9 cellular contexts compared by ENCODE assay signal in the genomic region with DNA sequence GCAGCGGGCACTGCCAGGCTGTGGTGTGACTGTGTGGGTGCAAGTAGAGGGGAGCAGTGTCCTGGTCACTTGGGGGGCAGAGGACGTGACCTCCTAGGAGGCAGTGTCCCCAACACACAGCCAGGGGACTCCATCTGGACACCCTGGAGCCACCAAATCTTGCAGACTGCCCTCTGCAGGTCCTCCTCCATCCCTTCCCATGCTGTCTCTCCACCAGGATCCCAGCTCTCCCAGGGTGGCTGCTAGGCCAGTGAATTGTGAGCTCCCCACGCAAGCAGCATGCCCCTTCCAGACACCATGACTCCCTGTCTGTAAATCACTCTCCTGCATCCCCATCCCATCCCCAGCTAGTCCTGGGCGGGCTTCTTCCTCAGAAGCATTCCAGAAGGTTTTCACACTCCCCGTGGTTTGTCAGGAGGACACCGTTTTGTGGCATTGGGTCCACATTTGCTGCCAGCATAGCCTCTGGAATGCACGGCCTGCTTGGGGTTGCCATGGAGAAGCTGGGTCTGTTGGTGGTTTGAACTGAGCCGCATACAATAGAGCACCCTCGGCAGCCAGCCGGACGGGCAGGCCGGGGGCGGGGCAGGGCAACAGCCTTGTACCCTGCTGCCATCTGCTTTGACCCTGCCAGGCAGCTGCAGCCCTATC.
DNase-seq lines count a peak whose midpoint lies in the region; ATAC-seq and TF ChIP-seq lines count a peak whose summit lies in the region.
"Had no signal": no experiment of that assay in that cellular context is flagged by ENCODE, and none has a peak within 500 bp of the region (broad histone marks: within the 10 kb centered on the region; RNA-seq: fewer than 3 reads in every experiment).

No MANE protein-coding gene starts in this region.

- POLR2A ChIA-PET in activated CD4-positive, alpha-beta T cell treated with anti-CD3 and anti-CD28 coated beads, Interleukin-2, amount 10 ng/mL, durations not matched to agents 7 days and 5 days (lab: Charles Lee): no interaction called here

- no peaks in the 10 kb centered on the region for H3K36me3 ChIP-seq in smooth muscle cell (ENCODE audit: low read depth)

- no peaks in the 10 kb centered on the region for H3F3A ChIP-seq in smooth muscle cell (ENCODE audit: low read depth)

- no peaks in the 10 kb centered on the region for H3K9me3 ChIP-seq in right cardiac atrium (ENCODE audit: control insufficient read depth, low read length)
- H3K9me3 ChIP-seq in smooth muscle cell (replicated peaks; ENCODE audit: low read depth): no peaks in the 10 kb centered on the region

- peak overlapping the region; percentile 88 for H3K27ac Mint-ChIP-seq in HFFc6
- H3K27ac Mint-ChIP-seq in activated CD4-positive, alpha-beta T cell treated with anti-CD3 and anti-CD28 coated beads, Interleukin-2, amount 10 ng/mL, durations not matched to agents 7 days and 5 days: no peak overlapping the region
- no peak overlapping the region for H3K27ac Mint-ChIP-seq in activated T-cell treated with anti-CD3 and anti-CD28 coated beads, Interleukin-2, amount 50 U/mL, for 24 hours
- H3K27ac Mint-ChIP-seq: stimulated activated memory B cell treated with anti-CD40 and anti-IgM and Interleukin-4, amounts not matched to agents 10 μg/mL and 1 μg/mL and 100 μg/mL, for 72 hours had no signal

- no peaks in the 10 kb centered on the region for H4K20me1 ChIP-seq in smooth muscle cell (ENCODE audit: low read depth)

- H3K4me1 ChIP-seq in right cardiac atrium (ENCODE audit: control insufficient read depth, insufficient read depth, low read length) (peaks cover 11% of the 10 kb centered on the region), smooth muscle cell (ENCODE audit: low read depth) (peaks cover 21% of the 10 kb centered on the region)

- 55% methylated on average over 13 of the region's 13 CpGs for WGBS in right cardiac atrium
- WGBS in smooth muscle cell (ENCODE audit: low lambda C conversion rate): 37% methylated on average over 13 of the region's 13 CpGs

- peak; percentile 48 for DNase-seq in HFFc6
- peak; percentile 30 for DNase-seq in T1000 (lab: John Stamatoyannopoulos, UW)
- DNase-seq in right cardiac atrium: peak in 1 of 3 donors; percentile 68
- DNase-seq in smooth muscle cell (lab: John Stamatoyannopoulos, UW; ENCODE audit: unreplicated experiment): no peak
- no peak for DNase-seq in stimulated activated CD4-positive, alpha-beta T cell treated with anti-CD3 and anti-CD28 coated beads, Interleukin-2, amount 100 ng/mL, for 48 hours
- no peak for DNase-seq in SKM-1 treated with dmso at 0.1 percent for 144 hours (lab: John Stamatoyannopoulos, UW; ENCODE audit: unreplicated experiment)
- DNase-seq in activated CD4-positive, alpha-beta T cell treated with anti-CD3 and anti-CD28 coated beads, Interleukin-2, amount 10 ng/mL, durations not matched to agents 7 days and 5 days: no peak
- DNase-seq in activated T-cell treated with anti-CD3 and anti-CD28 coated beads, Interleukin-2, amount 50 U/mL, for 24 hours: no peak

- intact Hi-C loops in right cardiac atrium (cut with DNase I): no loop called here

- TF ChIP-seq CTCF in HFFc6 (IDR thresholded peaks at IDR 0.05): peak; percentile 21; the same call in 1 of the 2 replicates
- TF ChIP-seq CTCF in smooth muscle cell (IDR thresholded peaks at IDR 0.05; ENCODE audit: borderline replicate concordance, insufficient read depth, poor library complexity, severe bottlenecking): no peak

- no peaks in the 10 kb centered on the region; the same call in none of the 2 replicates for H3K27me3 Mint-ChIP-seq in HFFc6 (ENCODE audit: insufficient read depth)
- peaks cover 2% of the 10 kb centered on the region for H3K27me3 Mint-ChIP-seq in activated CD4-positive, alpha-beta T cell treated with anti-CD3 and anti-CD28 coated beads, Interleukin-2, amount 10 ng/mL, durations not matched to agents 7 days and 5 days
- H3K27me3 Mint-ChIP-seq in activated T-cell treated with anti-CD3 and anti-CD28 coated beads, Interleukin-2, amount 50 U/mL, for 24 hours: no peaks in the 10 kb centered on the region
- H3K27me3 Mint-ChIP-seq: stimulated activated memory B cell treated with anti-CD40 and anti-IgM and Interleukin-4, amounts not matched to agents 10 μg/mL and 1 μg/mL and 100 μg/mL, for 72 hours had no signal

- no peaks in the 10 kb centered on the region for H3K9me3 Mint-ChIP-seq in HFFc6
- H3K9me3 Mint-ChIP-seq in activated CD4-positive, alpha-beta T cell treated with anti-CD3 and anti-CD28 coated beads, Interleukin-2, amount 10 ng/mL, durations not matched to agents 7 days and 5 days: no peaks in the 10 kb centered on the region
- H3K9me3 Mint-ChIP-seq in activated T-cell treated with anti-CD3 and anti-CD28 coated beads, Interleukin-2, amount 50 U/mL, for 24 hours: no peaks in the 10 kb centered on the region
- H3K9me3 Mint-ChIP-seq: stimulated activated memory B cell treated with anti-CD40 and anti-IgM and Interleukin-4, amounts not matched to agents 10 μg/mL and 1 μg/mL and 100 μg/mL, for 72 hours had no signal

- H3K27ac ChIP-seq in right cardiac atrium (ENCODE audit: low read length) (peak overlapping the region; percentile 80), smooth muscle cell (ENCODE audit: low read depth) (peak overlapping the region; percentile 94)

- H3K9ac ChIP-seq in smooth muscle cell (ENCODE audit: low read depth): peak overlapping the region; percentile 85

- no peak overlapping the region for H2AFZ ChIP-seq in smooth muscle cell (ENCODE audit: low read depth)

- H3K4me3 Mint-ChIP-seq in HFFc6: peak overlapping the region; percentile 79
- H3K4me3 Mint-ChIP-seq in activated CD4-positive, alpha-beta T cell treated with anti-CD3 and anti-CD28 coated beads, Interleukin-2, amount 10 ng/mL, durations not matched to agents 7 days and 5 days: no peak overlapping the region
- no peak overlapping the region for H3K4me3 Mint-ChIP-seq in activated T-cell treated with anti-CD3 and anti-CD28 coated beads, Interleukin-2, amount 50 U/mL, for 24 hours
- H3K4me3 Mint-ChIP-seq: stimulated activated memory B cell treated with anti-CD40 and anti-IgM and Interleukin-4, amounts not matched to agents 10 μg/mL and 1 μg/mL and 100 μg/mL, for 72 hours had no signal

- CTCF ChIA-PET in activated CD4-positive, alpha-beta T cell treated with anti-CD3 and anti-CD28 coated beads, Interleukin-2, amount 10 ng/mL, durations not matched to agents 7 days and 5 days (lab: Charles Lee): no interaction called here

- no peaks in the 10 kb centered on the region for H3K79me2 ChIP-seq in smooth muscle cell (ENCODE audit: low read depth)

- H3K27me3 ChIP-seq in right cardiac atrium (ENCODE audit: control insufficient read depth, insufficient read depth) (no peaks in the 10 kb centered on the region), smooth muscle cell (ENCODE audit: low read depth) (no peaks in the 10 kb centered on the region)

- no peaks in the 10 kb centered on the region for H3K36me3 Mint-ChIP-seq in HFFc6 (ENCODE audit: low read depth)
- H3K36me3 Mint-ChIP-seq in activated CD4-positive, alpha-beta T cell treated with anti-CD3 and anti-CD28 coated beads, Interleukin-2, amount 10 ng/mL, durations not matched to agents 7 days and 5 days (ENCODE audit: low read depth): no peaks in the 10 kb centered on the region
- H3K36me3 Mint-ChIP-seq in activated T-cell treated with anti-CD3 and anti-CD28 coated beads, Interleukin-2, amount 50 U/mL, for 24 hours (ENCODE audit: low read depth): no peaks in the 10 kb centered on the region
- H3K36me3 Mint-ChIP-seq: stimulated activated memory B cell treated with anti-CD40 and anti-IgM and Interleukin-4, amounts not matched to agents 10 μg/mL and 1 μg/mL and 100 μg/mL, for 72 hours had no signal

- H3K4me3 ChIP-seq in right cardiac atrium (ENCODE audit: low read length) (no peak overlapping the region), smooth muscle cell (no peak overlapping the region)

- peak; percentile 37 to 78 for ATAC-seq in right cardiac atrium

- H3K4me2 ChIP-seq in smooth muscle cell: peak overlapping the region; percentile 78

- H3K4me1 Mint-ChIP-seq in HFFc6 (ENCODE audit: low read depth): peaks cover 33% of the 10 kb centered on the region
- no peaks in the 10 kb centered on the region for H3K4me1 Mint-ChIP-seq in activated CD4-positive, alpha-beta T cell treated with anti-CD3 and anti-CD28 coated beads, Interleukin-2, amount 10 ng/mL, durations not matched to agents 7 days and 5 days
- H3K4me1 Mint-ChIP-seq in activated T-cell treated with anti-CD3 and anti-CD28 coated beads, Interleukin-2, amount 50 U/mL, for 24 hours (ENCODE audit: low read depth): no peaks in the 10 kb centered on the region
- H3K4me1 Mint-ChIP-seq: stimulated activated memory B cell treated with anti-CD40 and anti-IgM and Interleukin-4, amounts not matched to agents 10 μg/mL and 1 μg/mL and 100 μg/mL, for 72 hours had no signal

Comparison
In these comparisons a context has a peak if more than half of its experiments do, and no peak if none do; other contexts are left out.
1. DNase-seq: peak in HFFc6 (single experiment) and T1000 (single experiment); none in smooth muscle cell (single experiment), stimulated activated CD4-positive, alpha-beta T cell treated with anti-CD3 and anti-CD28 coated beads, Interleukin-2, amount 100 ng/mL, for 48 hours (0 of 2), SKM-1 treated with dmso at 0.1 percent for 144 hours (single experiment), activated CD4-positive, alpha-beta T cell treated with anti-CD3 and anti-CD28 coated beads, Interleukin-2, amount 10 ng/mL, durations not matched to agents 7 days and 5 days (single experiment) and activated T-cell treated with anti-CD3 and anti-CD28 coated beads, Interleukin-2, amount 50 U/mL, for 24 hours (single experiment).